8 cellular contexts compared by ENCODE assay signal in the genomic region with DNA sequence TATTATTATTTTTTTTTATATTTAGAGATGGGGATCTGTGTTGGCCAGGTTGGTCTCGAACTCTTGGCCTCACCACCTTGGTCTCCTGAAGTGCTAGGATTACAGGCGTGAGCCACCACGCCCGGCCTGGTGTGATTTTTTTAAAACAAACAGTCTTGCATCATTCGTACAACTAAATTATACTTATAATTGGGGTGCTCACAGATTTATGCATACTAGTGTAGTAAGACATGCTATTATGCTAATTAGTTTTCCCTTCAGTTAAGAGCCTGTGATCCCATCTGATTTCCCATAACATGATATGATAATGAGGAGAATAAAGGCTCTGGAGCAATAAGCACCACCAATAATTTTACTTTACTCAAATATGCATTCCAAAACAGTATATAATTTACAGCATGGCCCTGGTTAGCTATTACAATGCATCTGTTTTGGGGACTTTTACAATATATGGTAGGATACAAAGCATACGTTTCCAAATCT. TPM values are rescaled to one million over a fixed set of nuclear protein-coding genes. Genes with fewer than 3 reads are reported as not detected.
A peak's percentile ranks its signal among the peaks of the same experiment; 100 is the strongest.
DNase-seq lines count a peak whose midpoint lies in the region; ATAC-seq, FAIRE-seq and TF ChIP-seq lines count a peak whose summit lies in the region.

No MANE protein-coding gene starts in this region.

- TF ChIP-seq EP300 in A549 (IDR thresholded peaks at IDR 0.05): no peak

- H3K4me2 ChIP-seq in A549 (peak overlapping the region; percentile 83), mammary epithelial cell (ENCODE audit: insufficient read depth, low read depth, low read length) (peak overlapping the region; percentile 90)

- H3K9ac ChIP-seq in HUES48 (ENCODE audit: low read depth, low read length) (no peak overlapping the region), mammary epithelial cell (ENCODE audit: insufficient read depth, low read length) (peak overlapping the region; percentile 75)

- intact Hi-C loops in mammary epithelial cell (cut with micrococcal nuclease): loop anchor here (2.0 to 5.0 kb wide), 2 partner anchors 32 to 73 kb away; no protein-coding TSS in a partner anchor

- TSS peak; percentile 19 for BruUV-seq in mammary epithelial cell (replicated peaks; lab: Mats Ljungman, UMichigan)

- no peaks in the 10 kb centered on the region for H4K20me1 ChIP-seq in mammary epithelial cell (ENCODE audit: insufficient read depth, low read length)

- H3K27ac ChIP-seq in A549 (peak overlapping the region; percentile 95 to 99), HUES48 (ENCODE audit: low read depth, low read length) (peak overlapping the region; percentile 24), mammary epithelial cell (ENCODE audit: insufficient read depth, low read depth, low read length) (no peak overlapping the region)

- WGBS in A549 (ENCODE audit: missing lambda C conversion rate): 51% methylated on average over 6 of the region's 6 CpGs
- 64% methylated on average over 6 of the region's 6 CpGs for WGBS in mammary epithelial cell (ENCODE audit: low coverage, missing lambda C conversion rate)

- peaks cover 64% of the 10 kb centered on the region for H3K79me2 ChIP-seq in mammary epithelial cell (ENCODE audit: insufficient read depth, low read length)

- no peak for ATAC-seq in A549

- peak overlapping the region; percentile 40 for H2AFZ ChIP-seq in mammary epithelial cell (ENCODE audit: low read depth, low read length)

- H3K4me3 ChIP-seq in A549 (peak overlapping the region; percentile 84), HUES48 (ENCODE audit: low read depth, low read length) (peak overlapping the region; percentile 85), mammary epithelial cell (replicated peaks in 1 of 3; ENCODE audit: insufficient read depth in 1 of 3, low read depth in 2 of 3, low read length in 3 of 3) (peak overlapping the region; percentile 58 to 99 (median 88)), mononuclear cell (ENCODE audit: low read length) (peak overlapping the region; percentile 88)

- no peak for TF ChIP-seq CTCF in A549 (IDR thresholded peaks at IDR 0.05)
- TF ChIP-seq CTCF in mammary epithelial cell (conservative IDR thresholded peaks at IDR 0.05 in 1 of 2, IDR thresholded peaks at IDR 0.05 in 1 of 2; ENCODE audit: extremely low read depth in 1 of 2, insufficient read depth in 1 of 2, low read depth in 1 of 2, low read length in 2 of 2): no peak

- DNase-seq in A549 (ENCODE audit: low read depth in 1 of 2, low spot score in 1 of 2) (no peak), mammary epithelial cell (no peak), ecto neural progenitor cell (ENCODE audit: low spot score) (no peak), HTR-8/SVneo (ENCODE audit: insufficient read length, low spot score) (no peak), nucleus accumbens (lab: John Stamatoyannopoulos, UW) (no peak), iPS-NIHi11 (ENCODE audit: low spot score) (no peak)

- FAIRE-seq in A549 (lab: Jason Lieb, UNC) (no peak), HTR-8/SVneo (lab: Jason Lieb, UNC) (no peak)

- no peak for TF ChIP-seq RAD21 in A549 (conservative IDR thresholded peaks at IDR 0.05 in 1 of 2, IDR thresholded peaks at IDR 0.05 in 1 of 2)

- in situ Hi-C loops in mammary epithelial cell (cut with MboI; ENCODE audit: low sequenced_read_pairs in 2 of 2): no loop called here

- no peaks in the 10 kb centered on the region for H3K36me3 ChIP-seq in HUES48 (ENCODE audit: control insufficient read depth, insufficient read depth, low read length)
- H3K36me3 ChIP-seq in mammary epithelial cell (ENCODE audit: insufficient read depth, low read length): no peaks in the 10 kb centered on the region

- dilution Hi-C loops in mammary epithelial cell (cut with HindIII; ENCODE audit: low sequenced_read_pairs): no loop called here

- no peaks in the 10 kb centered on the region for H3K9me3 ChIP-seq in A549
- H3K9me3 ChIP-seq in HUES48 (ENCODE audit: control insufficient read depth, insufficient read depth, low read length): no peaks in the 10 kb centered on the region
- no peaks in the 10 kb centered on the region for H3K9me3 ChIP-seq in mammary epithelial cell (replicated peaks; ENCODE audit: insufficient read depth, low read length)
- H3K9me3 ChIP-seq in mononuclear cell (ENCODE audit: low read depth, low read length): no peaks in the 10 kb centered on the region

- H3K4me1 ChIP-seq in A549 (peaks cover 31% of the 10 kb centered on the region), HUES48 (ENCODE audit: control insufficient read depth, insufficient read depth, low read length) (peaks cover 16% of the 10 kb centered on the region), mammary epithelial cell (ENCODE audit: insufficient read depth, low read length) (peaks cover 13% of the 10 kb centered on the region), mononuclear cell (ENCODE audit: insufficient read depth, low read length) (peaks cover 45% of the 10 kb centered on the region)

- CTCF ChIA-PET in A549 (lab: Yijun Ruan, JAX): interaction anchor here (0.6 to 1.9 kb wide), 5 partner anchors 24 to 336 kb away, joined by 3 to 10 read pairs (median 3); no protein-coding TSS in a partner anchor
- CTCF ChIA-PET in mammary epithelial cell (lab: Charles Lee; ENCODE audit: low non-redundant PET): interaction anchor here (0.6 kb wide), 3 partner anchors 23 to 197 kb away, joined by 3 read pairs; no protein-coding TSS in a partner anchor

- POLR2A ChIA-PET in A549 (lab: Yijun Ruan, JAX): interaction anchor here (1.8 to 2.3 kb wide), 2 partner anchors 36 to 154 kb away, joined by 5 to 10 read pairs; partner anchors contain the start of genes HMGA1 and RPS10

- H3K27me3 ChIP-seq in HUES48 (ENCODE audit: control insufficient read depth, insufficient read depth, low read length) (no peaks in the 10 kb centered on the region), mammary epithelial cell (ENCODE audit: insufficient read depth, low read length) (no peaks in the 10 kb centered on the region), mononuclear cell (ENCODE audit: insufficient read depth, low read length) (no peaks in the 10 kb centered on the region)

- TF ChIP-seq POLR2A in A549 (IDR thresholded peaks at IDR 0.05; ENCODE audit: low read length): no peak

TF ChIP-seq in A549, 52 proteins besides CTCF, POLR2A, EP300 and RAD21:
- no peak for TF ChIP-seq BHLHE40 (IDR thresholded peaks at IDR 0.05; ENCODE audit: low read depth, low read length)
- TF ChIP-seq HDAC2 (IDR thresholded peaks at IDR 0.05): no peak
- no peak for TF ChIP-seq MAFK (IDR thresholded peaks at IDR 0.05; ENCODE audit: partially characterized antibody)
- TF ChIP-seq, protein P1, sequence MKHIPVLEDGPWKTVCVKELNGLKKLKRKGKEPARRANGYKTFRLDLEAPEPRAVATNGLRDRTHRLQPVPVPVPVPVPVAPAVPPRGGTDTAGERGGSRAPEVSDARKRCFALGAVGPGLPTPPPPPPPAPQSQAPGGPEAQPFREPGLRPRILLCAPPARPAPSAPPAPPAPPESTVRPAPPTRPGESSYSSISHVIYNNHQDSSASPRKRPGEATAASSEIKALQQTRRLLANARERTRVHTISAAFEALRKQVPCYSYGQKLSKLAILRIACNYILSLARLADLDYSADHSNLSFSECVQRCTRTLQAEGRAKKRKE (CRISPR knock-in tag; IDR thresholded peaks at IDR 0.05; ENCODE audit: low read depth): no peak
- TF ChIP-seq RFX5 (IDR thresholded peaks at IDR 0.05): no peak
- no peak for TF ChIP-seq USF2 (IDR thresholded peaks at IDR 0.05)
- no peak for TF ChIP-seq CHD2 (IDR thresholded peaks at IDR 0.05; ENCODE audit: low read length, partially characterized antibody)
- no peak for TF ChIP-seq HOXA7 (CRISPR knock-in tag; IDR thresholded peaks at IDR 0.05)
- no peak for TF ChIP-seq HOXB5 (CRISPR knock-in tag; IDR thresholded peaks at IDR 0.05)
- no peak for TF ChIP-seq RARB (CRISPR knock-in tag; IDR thresholded peaks at IDR 0.05)

RNA-seq across cellular contexts. Expression of gene NUDT3, which starts 1.9 kb away (rescaled TPM):
- polyA plus RNA-seq in A549 (2011; rRNA removed) (12.9 and 13.4 TPM in 2 replicates), A549 (2017; fragmentation: RNase III; extraction: RNeasy Plus Mini Kit Qiagen cat#74134 plus additional on column Dnase treatment) (5.2 to 5.6 TPM (median 5.5 TPM) in 3 replicates), mammary epithelial cell (13.0 TPM)
- 4.4 and 5.2 TPM in 2 replicates for polyA plus RNA-seq in A549 (2012; cell fraction: cytosol; rRNA removed)
- polyA plus RNA-seq in A549 (2012; cell fraction: nucleus; rRNA removed): 3.1 and 4.6 TPM in 2 replicates
- polyA minus RNA-seq in A549 (2011; rRNA and poly(A)+ RNA removed): 10.5 and 11.1 TPM in 2 replicates
- total RNA-seq in mammary epithelial cell (10 to 100 TPM; 17.9 to 20.2 TPM), mononuclear cell (23.8 TPM)
- 18.3 TPM for polyA minus RNA-seq in mammary epithelial cell

RNA-seq across cellular contexts. Expression of gene RPS10, which starts 35.3 kb away (rescaled TPM):
- polyA plus RNA-seq in A549 (2011; rRNA removed) (1,532 and 2,051 TPM in 2 replicates), A549 (2017; fragmentation: RNase III; extraction: RNeasy Plus Mini Kit Qiagen cat#74134 plus additional on column Dnase treatment) (1,701 to 1,783 TPM (median 1,732 TPM) in 3 replicates), mammary epithelial cell (4,560 TPM)
- polyA plus RNA-seq in A549 (2012; cell fraction: cytosol; rRNA removed): 2,899 and 3,230 TPM in 2 replicates
- 1,476 and 2,150 TPM in 2 replicates for polyA plus RNA-seq in A549 (2012; cell fraction: nucleus; rRNA removed)
- 799 and 1,098 TPM in 2 replicates for polyA minus RNA-seq in A549 (2011; rRNA and poly(A)+ RNA removed)
- total RNA-seq in mammary epithelial cell (1,000 to 10,000 TPM; 1,172 to 2,003 TPM), mononuclear cell (4,222 TPM)
- 1,685 TPM for polyA minus RNA-seq in mammary epithelial cell
